1 cellular context compared by ENCODE assay signal in genomic region chr9:92943062-92943616, GRCh38.
TF ChIP-seq lines count a peak whose summit lies in the region.

No MANE protein-coding gene starts in this region.

TF ChIP-seq in H1, 55 proteins besides CTCF, POLR2A, EP300 and RAD21:
- no peak for TF ChIP-seq KDM5A (IDR thresholded peaks at IDR 0.05; ENCODE audit: low read length)
- no peak for TF ChIP-seq SIRT6 (IDR thresholded peaks at IDR 0.05; ENCODE audit: low read length)
- TF ChIP-seq PHF8 (conservative IDR thresholded peaks at IDR 0.05; ENCODE audit: low read depth, low read length) = no peak
- TF ChIP-seq CEBPB (IDR thresholded peaks at IDR 0.05; ENCODE audit: low read depth, low read length) = no peak
- no peak for TF ChIP-seq SIN3A (conservative IDR thresholded peaks at IDR 0.05 in 1 of 2, IDR thresholded peaks at IDR 0.05 in 1 of 2; ENCODE audit: low read depth in 1 of 2, low read length in 2 of 2)
- no peak for TF ChIP-seq EGR1 (IDR thresholded peaks at IDR 0.05; ENCODE audit: borderline replicate concordance, low read depth, low read length)
- TF ChIP-seq TCF12 (IDR thresholded peaks at IDR 0.05; ENCODE audit: low read depth, low read length) = no peak
- no peak for TF ChIP-seq ZNF274 (IDR thresholded peaks at IDR 0.05; ENCODE audit: borderline replicate concordance, extremely low read depth, low read length)
- TF ChIP-seq KDM4A (IDR thresholded peaks at IDR 0.05; ENCODE audit: low read depth, low read length, severe bottlenecking) = no peak
- no peak for TF ChIP-seq CTBP2 (IDR thresholded peaks at IDR 0.05; ENCODE audit: borderline replicate concordance, insufficient read depth, insufficient read length, low read length)
- no peak for TF ChIP-seq POLR2AphosphoS5 (IDR thresholded peaks at IDR 0.05; ENCODE audit: low read depth, low read length)
- no peak for TF ChIP-seq FOSL1 (IDR thresholded peaks at IDR 0.05; ENCODE audit: insufficient read depth, low read depth, low read length)
- no peak for TF ChIP-seq MAFK (IDR thresholded peaks at IDR 0.05; ENCODE audit: low read depth, low read length)
- TF ChIP-seq TAF1 (IDR thresholded peaks at IDR 0.05; ENCODE audit: low read depth, low read length) = no peak
- TF ChIP-seq RBBP5 (IDR thresholded peaks at IDR 0.05; ENCODE audit: borderline replicate concordance, low read depth, low read length) = no peak
- no peak for TF ChIP-seq TAF7 (optimal IDR thresholded peaks at IDR 0.05; ENCODE audit: borderline replicate concordance, low read depth, low read length)
- TF ChIP-seq, protein P1, sequence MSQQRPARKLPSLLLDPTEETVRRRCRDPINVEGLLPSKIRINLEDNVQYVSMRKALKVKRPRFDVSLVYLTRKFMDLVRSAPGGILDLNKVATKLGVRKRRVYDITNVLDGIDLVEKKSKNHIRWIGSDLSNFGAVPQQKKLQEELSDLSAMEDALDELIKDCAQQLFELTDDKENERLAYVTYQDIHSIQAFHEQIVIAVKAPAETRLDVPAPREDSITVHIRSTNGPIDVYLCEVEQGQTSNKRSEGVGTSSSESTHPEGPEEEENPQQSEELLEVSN (IDR thresholded peaks at IDR 0.05) = no peak
